Comparison of ENCODE assay signal across 7 cellular contexts in genomic region chr4:40055873-40056721, GRCh38. TPM values are rescaled to one million over a fixed set of nuclear protein-coding genes. Genes with fewer than 3 reads are reported as not detected.
DNase-seq lines count a peak whose midpoint lies in the region; ATAC-seq and TF ChIP-seq lines count a peak whose summit lies in the region.

No MANE protein-coding gene starts in this region.

- H3K4me3 ChIP-seq in endodermal cell (ENCODE audit: low read length) = peak overlapping the region; percentile 98
- H3K4me3 ChIP-seq in mesodermal cell (ENCODE audit: extremely low read depth, insufficient read depth, low read length, poor library complexity, severe bottlenecking) = peak overlapping the region; percentile 81

- H3K9me3 Mint-ChIP-seq in endodermal cell = no peaks in the 10 kb centered on the region

- ATAC-seq in HG03039 (IDR thresholded peaks at IDR 0.05; ENCODE audit: unreplicated experiment) = peak; percentile 22

- H3K27me3 ChIP-seq in endodermal cell (ENCODE audit: control insufficient read depth, insufficient read depth, low read length, poor library complexity, severe bottlenecking) = no peaks in the 10 kb centered on the region

- peaks cover 14% of the 10 kb centered on the region for H3K36me3 Mint-ChIP-seq in endodermal cell (ENCODE audit: low read depth)

- peak overlapping the region; percentile 99 for H3K27ac Mint-ChIP-seq in endodermal cell

- in situ Hi-C loops in GM13977 (cut with MboI; ENCODE audit: low pct_unique_long_range_greater_than_20kb, low sequenced_read_pairs, unreplicated experiment) = loop anchor here (10.0 kb wide), 1 partner anchor 269 kb away; no protein-coding TSS in a partner anchor

- H3K9ac ChIP-seq in endodermal cell (ENCODE audit: extremely low read depth, low read length, poor library complexity, severe bottlenecking) = peak overlapping the region; percentile 98

- TF ChIP-seq CTCF in GM13977 (IDR thresholded peaks at IDR 0.05; ENCODE audit: extremely low read depth, insufficient read depth, missing control alignments) (no peak), endodermal cell (conservative IDR thresholded peaks at IDR 0.05) (no peak)

- peaks cover 25% of the 10 kb centered on the region for H3K4me1 Mint-ChIP-seq in endodermal cell

- H3K27ac ChIP-seq in endodermal cell (ENCODE audit: low read depth, low read length) (peak overlapping the region; percentile 99), mesodermal cell (ENCODE audit: low read depth, low read length, severe bottlenecking) (peak overlapping the region; percentile 100)

- WGBS in endodermal cell (ENCODE audit: insufficient coverage in 1 of 2, insufficient read length in 1 of 2), 2 experiments = 0 to 1% methylated on average over 14 to 85 of the region's 85 CpGs
- WGBS in mesodermal cell (ENCODE audit: insufficient coverage in 2 of 2), 2 experiments = 0% methylated on average over 36 to 75 of the region's 85 CpGs

- DNase-seq in GM13977 (ENCODE audit: low spot score) (peak; percentile 75), NCI-H82 treated with DMSO at 0.1 percent for 48 hours (lab: John Stamatoyannopoulos, UW; ENCODE audit: unreplicated experiment) (peak; percentile 25), endodermal cell (peak; percentile 87)
- DNase-seq in activated CD8-positive, alpha-beta memory T cell treated with anti-CD3 and anti-CD28 coated beads, Interleukin-2, amount 50 U/mL, for 1 hour (ENCODE audit: extremely low read depth) = peak; percentile 5
- peak; percentile 11 to 22 for DNase-seq in stimulated activated CD8-positive, alpha-beta memory T cell treated with anti-CD3 and anti-CD28 coated beads, Interleukin-2, amount 100 ng/mL, for 1 hour (ENCODE audit: low read depth in 2 of 2)

- no peaks in the 10 kb centered on the region for H3K4me1 ChIP-seq in endodermal cell (ENCODE audit: control insufficient read depth, insufficient read depth, low read length)
- peaks cover 14% of the 10 kb centered on the region for H3K4me1 ChIP-seq in mesodermal cell (ENCODE audit: control insufficient read depth, insufficient read depth, low read length, poor library complexity, severe bottlenecking)

- H3K27me3 Mint-ChIP-seq in endodermal cell (ENCODE audit: insufficient read depth) = no peaks in the 10 kb centered on the region

- H3K9me3 ChIP-seq in endodermal cell (ENCODE audit: control insufficient read depth, low read length) (no peaks in the 10 kb centered on the region), mesodermal cell (ENCODE audit: control insufficient read depth, low read length) (no peaks in the 10 kb centered on the region)

- H3K36me3 ChIP-seq in endodermal cell (ENCODE audit: control insufficient read depth, insufficient read depth, low read length) = peaks cover 17% of the 10 kb centered on the region
- peaks cover 16% of the 10 kb centered on the region for H3K36me3 ChIP-seq in mesodermal cell (ENCODE audit: control insufficient read depth, insufficient read depth, low read length)

- peak overlapping the region; percentile 82 for H3K4me3 Mint-ChIP-seq in endodermal cell

RNA-seq across cellular contexts. Expression of gene N4BP2, which starts 0.6 kb away (rescaled TPM):
- 10 to 100 TPM; 37.1 to 44.0 TPM for total RNA-seq in endodermal cell
- 20.9 TPM for polyA plus RNA-seq in endodermal cell (2013, experiment 1 of 2)
- polyA plus RNA-seq in endodermal cell (2013, experiment 2 of 2) = 22.4 TPM
- polyA plus RNA-seq in mesodermal cell (2013, experiment 1 of 2) = 23.0 TPM
- polyA plus RNA-seq in mesodermal cell (2013, experiment 2 of 2) = 25.4 TPM

Comparison
In these comparisons a context has a peak if more than half of its experiments do, and no peak if none do; other contexts are left out.
1. Peak in every context shown above with its lines: DNase-seq, ATAC-seq, H3K4me3 ChIP-seq and H3K27ac ChIP-seq.
2. DNase-seq: peak in every context shown above with its lines; median percentile 87 in endodermal cell; 75 in GM13977; 25 in NCI-H82 treated with DMSO at 0.1 percent for 48 hours; 16 in stimulated activated CD8-positive, alpha-beta memory T cell treated with anti-CD3 and anti-CD28 coated beads, Interleukin-2, amount 100 ng/mL, for 1 hour; 5 in activated CD8-positive, alpha-beta memory T cell treated with anti-CD3 and anti-CD28 coated beads, Interleukin-2, amount 50 U/mL, for 1 hour.